Comparison of ENCODE assay signal across 8 cellular contexts in the genomic region with DNA sequence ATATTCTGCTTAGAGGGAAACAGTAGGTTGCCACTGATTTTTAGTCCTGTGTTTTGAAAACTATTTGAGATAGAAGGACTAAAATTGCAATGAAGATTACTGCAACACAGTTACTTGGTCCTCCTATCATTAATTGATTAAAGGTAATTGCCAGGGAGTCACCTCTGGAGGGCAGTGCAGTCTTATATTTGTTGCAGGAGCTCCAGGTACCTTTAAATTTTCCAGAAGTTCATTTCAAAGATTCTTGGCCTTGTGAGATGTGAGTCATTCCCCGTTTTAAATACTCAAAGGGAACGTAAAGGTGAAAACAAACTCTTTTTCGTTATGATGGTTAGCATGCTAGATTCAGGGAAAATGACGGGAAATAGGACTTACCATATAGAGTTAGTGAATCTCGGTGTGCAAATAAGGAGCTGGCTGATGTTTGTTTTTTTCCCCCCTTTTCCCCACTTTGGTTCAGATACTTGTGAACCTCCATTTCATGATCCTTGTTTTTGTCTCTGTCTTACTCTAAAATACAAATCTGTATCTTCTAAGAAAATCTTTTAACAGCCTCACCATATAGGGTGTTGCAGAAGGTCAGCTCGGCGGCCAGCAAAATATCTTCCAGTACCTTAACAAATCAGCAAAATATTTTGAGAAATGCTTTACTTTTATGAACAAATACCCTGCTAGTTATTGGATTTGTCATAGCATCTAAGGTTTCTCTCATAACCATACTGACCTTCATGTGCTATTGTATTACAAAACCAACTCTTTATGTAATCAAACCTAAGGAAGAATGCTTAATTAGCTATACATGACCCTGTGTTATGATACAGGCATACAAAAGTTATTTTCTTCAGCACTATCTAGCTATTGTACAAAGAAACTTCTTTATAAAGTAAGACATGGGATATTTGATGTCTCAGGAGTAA.
DNase-seq lines count a peak whose midpoint lies in the region; ATAC-seq and TF ChIP-seq lines count a peak whose summit lies in the region.

No MANE protein-coding gene starts in this region.

- H3K4me3 ChIP-seq in RWPE2 (ENCODE audit: severe bottlenecking) (no peak overlapping the region), epithelial cell of esophagus (ENCODE audit: low read length) (no peak overlapping the region)

- H3K27me3 ChIP-seq in RWPE2 (ENCODE audit: insufficient read depth, poor library complexity, severe bottlenecking) = no peaks in the 10 kb centered on the region

- H3K9me3 ChIP-seq in RWPE2 (ENCODE audit: severe bottlenecking) = no peaks in the 10 kb centered on the region

- H3K27ac ChIP-seq in RWPE2 (ENCODE audit: poor library complexity, severe bottlenecking) = no peak overlapping the region

- ATAC-seq in GM21723 (IDR thresholded peaks at IDR 0.05; ENCODE audit: unreplicated experiment) (peak; percentile 73), RWPE2 (ENCODE audit: low read depth) (peak; percentile 79)

- DNase-seq in GM03348 (ENCODE audit: low spot score) (peak; percentile 64), RWPE2 (ENCODE audit: low spot score) (no peak), epithelial cell of esophagus (ENCODE audit: low read depth) (peak; percentile 83), myocyte (ENCODE audit: low read depth) (peak; percentile 75), activated T-cell treated with anti-CD3 and anti-CD28 coated beads for 4 hours (no peak)
- no peak for DNase-seq in effector CD8-positive, alpha-beta T cell (lab: John Stamatoyannopoulos, UW)

- H3K36me3 ChIP-seq in RWPE2 (ENCODE audit: low read depth) = no peaks in the 10 kb centered on the region

- peak; percentile 79 for TF ChIP-seq CTCF in LNCAP (IDR thresholded peaks at IDR 0.05)
- TF ChIP-seq CTCF in RWPE2 (IDR thresholded peaks at IDR 0.05; ENCODE audit: poor library complexity, severe bottlenecking) = peak; percentile 88
- peak; percentile 67 for TF ChIP-seq CTCF in epithelial cell of esophagus (IDR thresholded peaks at IDR 0.05; ENCODE audit: insufficient read depth, low read depth, low read length, missing control alignments)

- H3K4me1 ChIP-seq in RWPE2 (ENCODE audit: insufficient read depth, poor library complexity, severe bottlenecking) = no peaks in the 10 kb centered on the region

Comparison
In these comparisons a context has a peak if more than half of its experiments do, and no peak if none do; other contexts are left out.
1. DNase-seq: peak in GM03348 (single experiment), epithelial cell of esophagus (single experiment) and myocyte (single experiment); none in RWPE2 (single experiment), activated T-cell treated with anti-CD3 and anti-CD28 coated beads for 4 hours (single experiment) and effector CD8-positive, alpha-beta T cell (single experiment).
2. Peak in every context shown above with its lines, with median percentiles within 50 percentile points of each other: CTCF ChIP-seq.